In genomic region chr16:86563489-86564345, GRCh38 we compare ENCODE assay signal across 1 cellular context.
TF ChIP-seq lines count a peak whose summit lies in the region.

No MANE protein-coding gene starts in this region.

TF ChIP-seq in K562, 482 proteins besides CTCF, POLR2A, EP300 and RAD21:
- TF ChIP-seq RB1 (IDR thresholded peaks at IDR 0.05; ENCODE audit: low read depth) (peak; percentile 90), KLF16 (IDR thresholded peaks at IDR 0.05) (peak; percentile 79), CHD2 (IDR thresholded peaks at IDR 0.05; ENCODE audit: low read depth, low read length) (no peak), CREM (IDR thresholded peaks at IDR 0.05; ENCODE audit: low read depth) (0 out of 2 replicates have a peak, but pooled peaks have one; percentile 29), BMI1 (IDR thresholded peaks at IDR 0.05; ENCODE audit: low read length) (peak; percentile 48; the same call in 1 of the 2 replicates), MAZ (CRISPR knock-in tag; conservative IDR thresholded peaks at IDR 0.05 in 1 of 2, IDR thresholded peaks at IDR 0.05 in 1 of 2) (peak; percentile 28 to 59; a peak in 1 of 4 replicates), CBX1 (IDR thresholded peaks at IDR 0.05; ENCODE audit: low read depth) (no peak), ZSCAN32 (CRISPR knock-in tag; IDR thresholded peaks at IDR 0.05) (no peak), NBN (IDR thresholded peaks at IDR 0.05; ENCODE audit: low read depth) (no peak), SMARCC2 (IDR thresholded peaks at IDR 0.05; ENCODE audit: low read depth) (no peak), RCOR1 (IDR thresholded peaks at IDR 0.05; ENCODE audit: borderline replicate concordance in 1 of 2, low read depth in 2 of 2, low read length in 2 of 2) (peak in 1 of 2 experiments; percentile 36; a peak in 1 of 4 replicates), SMAD3 (CRISPR knock-in tag; conservative IDR thresholded peaks at IDR 0.05) (no peak), STAG1 (CRISPR knock-in tag; IDR thresholded peaks at IDR 0.05; ENCODE audit: borderline replicate concordance) (peak; percentile 95), BHLHE40 (IDR thresholded peaks at IDR 0.05; ENCODE audit: low read length) (peak; percentile 49; the same call in 1 of the 2 replicates), CXXC5 (CRISPR knock-in tag; IDR thresholded peaks at IDR 0.05) (peak; percentile 48; the same call in 1 of the 2 replicates), CTBP1 (IDR thresholded peaks at IDR 0.05; ENCODE audit: borderline replicate concordance) (peak; percentile 54; the same call in 1 of the 2 replicates), PKNOX1 (IDR thresholded peaks at IDR 0.05) (no peak), ZBTB40 (IDR thresholded peaks at IDR 0.05) (no peak), ZBTB40 (CRISPR knock-in tag; IDR thresholded peaks at IDR 0.05) (no peak), EGR1 (conservative IDR thresholded peaks at IDR 0.05) (peak; percentile 32), JUND (IDR thresholded peaks at IDR 0.05; ENCODE audit: borderline replicate concordance, low read depth, low read length) (0 out of 2 replicates have a peak, but pooled peaks have one; percentile 27), JUND (tag; IDR thresholded peaks at IDR 0.05; ENCODE audit: borderline replicate concordance, low read depth, low read length) (no peak), ESRRA (IDR thresholded peaks at IDR 0.05; ENCODE audit: borderline replicate concordance, low read depth) (peak; percentile 29; the same call in 1 of the 2 replicates), TCF15 (CRISPR knock-in tag; IDR thresholded peaks at IDR 0.05) (no peak), ZNF75A (CRISPR knock-in tag; IDR thresholded peaks at IDR 0.05) (no peak), ZHX1 (conservative IDR thresholded peaks at IDR 0.05; ENCODE audit: low read length) (peak; percentile 50; the same call in 1 of the 2 replicates), CC2D1A (IDR thresholded peaks at IDR 0.05) (peak; percentile 71; the same call in 1 of the 2 replicates), TFAP4 (CRISPR knock-in tag; IDR thresholded peaks at IDR 0.05; ENCODE audit: borderline replicate concordance) (peak; percentile 60; the same call in 1 of the 2 replicates), ZC3H8 (IDR thresholded peaks at IDR 0.05) (no peak), DNMT1 (IDR thresholded peaks at IDR 0.05) (no peak), NCOA1 (IDR thresholded peaks at IDR 0.05; ENCODE audit: low read depth) (no peak), NONO (IDR thresholded peaks at IDR 0.05; ENCODE audit: low read depth in 2 of 2, low read length in 1 of 2) (peak in 1 of 2 experiments; percentile 25; a peak in 1 of 4 replicates), L3MBTL2 (IDR thresholded peaks at IDR 0.05) (peak; percentile 40; the same call in 1 of the 2 replicates), ARID2 (IDR thresholded peaks at IDR 0.05) (peak; percentile 92), ATF1 (CRISPR knock-in tag; IDR thresholded peaks at IDR 0.05) (no peak), ATF1 (tag; IDR thresholded peaks at IDR 0.05) (0 out of 2 replicates have a peak, but pooled peaks have one; percentile 45), DEAF1 (CRISPR knock-in tag; IDR thresholded peaks at IDR 0.05) (peak; percentile 99), ATF7 (IDR thresholded peaks at IDR 0.05) (peak; percentile 21; the same call in 1 of the 2 replicates), XRCC5 (IDR thresholded peaks at IDR 0.05; ENCODE audit: low read depth, low read length) (peak; percentile 73; the same call in 1 of the 2 replicates), VEZF1 (CRISPR knock-in tag; IDR thresholded peaks at IDR 0.05) (peak; percentile 56), SMC3 (conservative IDR thresholded peaks at IDR 0.05; ENCODE audit: insufficient read depth, low read depth, low read length) (peak; percentile 98), FOSL1 (tag; conservative IDR thresholded peaks at IDR 0.05) (no peak), ARID1B (IDR thresholded peaks at IDR 0.05) (no peak), STAT6 (CRISPR knock-in tag; IDR thresholded peaks at IDR 0.05) (0 out of 2 replicates have a peak, but pooled peaks have one; percentile 47), HDAC2 (IDR thresholded peaks at IDR 0.05) (no peak), NCOA4 (IDR thresholded peaks at IDR 0.05; ENCODE audit: partially characterized antibody) (no peak), HCFC1 (IDR thresholded peaks at IDR 0.05; ENCODE audit: low read depth, low read length) (0 out of 2 replicates have a peak, but pooled peaks have one; percentile 15)
